1 cellular context compared by ENCODE assay signal in genomic region chr6:154951400-154952200, GRCh38.
TF ChIP-seq lines count a peak whose summit lies in the region.

No MANE protein-coding gene starts in this region.

TF ChIP-seq in K562, 482 proteins besides CTCF, POLR2A, EP300 and RAD21 (continued from another document and continues in another):
- TF ChIP-seq ETV6 (IDR thresholded peaks at IDR 0.05; ENCODE audit: borderline replicate concordance in 1 of 2, low read depth in 2 of 2, low read length in 1 of 2) = peak in 1 of 2 experiments; percentile 45; a peak in 1 of 4 replicates
- no peak for TF ChIP-seq ETV6 (CRISPR knock-in tag; IDR thresholded peaks at IDR 0.05; ENCODE audit: borderline replicate concordance)
- peak; percentile 78 for TF ChIP-seq DPF2 (IDR thresholded peaks at IDR 0.05)
- TF ChIP-seq PRDM10 (IDR thresholded peaks at IDR 0.05; ENCODE audit: partially characterized antibody) = no peak
- TF ChIP-seq SRSF1 (IDR thresholded peaks at IDR 0.05; ENCODE audit: low read depth, low read length) = no peak
- no peak for TF ChIP-seq MCM3 (IDR thresholded peaks at IDR 0.05)
- 0 out of 2 replicates have a peak, but pooled peaks have one; percentile 50 for TF ChIP-seq SMARCA4 (IDR thresholded peaks at IDR 0.05)
- peak; percentile 82 for TF ChIP-seq SPI1 (IDR thresholded peaks at IDR 0.05; ENCODE audit: borderline replicate concordance, low read depth, low read length)
- TF ChIP-seq, protein P1, sequence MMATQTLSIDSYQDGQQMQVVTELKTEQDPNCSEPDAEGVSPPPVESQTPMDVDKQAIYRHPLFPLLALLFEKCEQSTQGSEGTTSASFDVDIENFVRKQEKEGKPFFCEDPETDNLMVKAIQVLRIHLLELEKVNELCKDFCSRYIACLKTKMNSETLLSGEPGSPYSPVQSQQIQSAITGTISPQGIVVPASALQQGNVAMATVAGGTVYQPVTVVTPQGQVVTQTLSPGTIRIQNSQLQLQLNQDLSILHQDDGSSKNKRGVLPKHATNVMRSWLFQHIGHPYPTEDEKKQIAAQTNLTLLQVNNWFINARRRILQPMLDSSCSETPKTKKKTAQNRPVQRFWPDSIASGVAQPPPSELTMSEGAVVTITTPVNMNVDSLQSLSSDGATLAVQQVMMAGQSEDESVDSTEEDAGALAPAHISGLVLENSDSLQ (IDR thresholded peaks at IDR 0.05) = 0 out of 2 replicates have a peak, but pooled peaks have one; percentile 6
- TF ChIP-seq, protein P2, sequence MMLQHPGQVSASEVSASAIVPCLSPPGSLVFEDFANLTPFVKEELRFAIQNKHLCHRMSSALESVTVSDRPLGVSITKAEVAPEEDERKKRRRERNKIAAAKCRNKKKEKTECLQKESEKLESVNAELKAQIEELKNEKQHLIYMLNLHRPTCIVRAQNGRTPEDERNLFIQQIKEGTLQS (IDR thresholded peaks at IDR 0.05) = peak; percentile 66
- TF ChIP-seq, protein P2 (CRISPR knock-in tag; conservative IDR thresholded peaks at IDR 0.05) = no peak
- peak; percentile 68; the same call in 1 of the 2 replicates for TF ChIP-seq CTBP1 (IDR thresholded peaks at IDR 0.05; ENCODE audit: borderline replicate concordance)
- TF ChIP-seq GABPA (tag; conservative IDR thresholded peaks at IDR 0.05; ENCODE audit: low read depth) = peak; percentile 53
- TF ChIP-seq MECOM (CRISPR knock-in tag; IDR thresholded peaks at IDR 0.05) = no peak
- no peak for TF ChIP-seq BRF1 (IDR thresholded peaks at IDR 0.05; ENCODE audit: borderline replicate concordance, extremely low read depth, insufficient read length)
- TF ChIP-seq, protein P3, sequence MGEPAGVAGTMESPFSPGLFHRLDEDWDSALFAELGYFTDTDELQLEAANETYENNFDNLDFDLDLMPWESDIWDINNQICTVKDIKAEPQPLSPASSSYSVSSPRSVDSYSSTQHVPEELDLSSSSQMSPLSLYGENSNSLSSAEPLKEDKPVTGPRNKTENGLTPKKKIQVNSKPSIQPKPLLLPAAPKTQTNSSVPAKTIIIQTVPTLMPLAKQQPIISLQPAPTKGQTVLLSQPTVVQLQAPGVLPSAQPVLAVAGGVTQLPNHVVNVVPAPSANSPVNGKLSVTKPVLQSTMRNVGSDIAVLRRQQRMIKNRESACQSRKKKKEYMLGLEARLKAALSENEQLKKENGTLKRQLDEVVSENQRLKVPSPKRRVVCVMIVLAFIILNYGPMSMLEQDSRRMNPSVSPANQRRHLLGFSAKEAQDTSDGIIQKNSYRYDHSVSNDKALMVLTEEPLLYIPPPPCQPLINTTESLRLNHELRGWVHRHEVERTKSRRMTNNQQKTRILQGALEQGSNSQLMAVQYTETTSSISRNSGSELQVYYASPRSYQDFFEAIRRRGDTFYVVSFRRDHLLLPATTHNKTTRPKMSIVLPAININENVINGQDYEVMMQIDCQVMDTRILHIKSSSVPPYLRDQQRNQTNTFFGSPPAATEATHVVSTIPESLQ (CRISPR knock-in tag; IDR thresholded peaks at IDR 0.05) = no peak
- no peak for TF ChIP-seq GTF2B (IDR thresholded peaks at IDR 0.05; ENCODE audit: extremely low read depth, insufficient read length)
- peak; percentile 60 for TF ChIP-seq RBBP5 (IDR thresholded peaks at IDR 0.05; ENCODE audit: borderline replicate concordance, insufficient read depth, low read length, poor library complexity, severe bottlenecking)
- peak; percentile 66; the same call in 1 of the 2 replicates for TF ChIP-seq ZNF316 (IDR thresholded peaks at IDR 0.05)
- TF ChIP-seq REST (CRISPR knock-in tag; IDR thresholded peaks at IDR 0.05; ENCODE audit: low read depth) = no peak
- TF ChIP-seq, protein P4, sequence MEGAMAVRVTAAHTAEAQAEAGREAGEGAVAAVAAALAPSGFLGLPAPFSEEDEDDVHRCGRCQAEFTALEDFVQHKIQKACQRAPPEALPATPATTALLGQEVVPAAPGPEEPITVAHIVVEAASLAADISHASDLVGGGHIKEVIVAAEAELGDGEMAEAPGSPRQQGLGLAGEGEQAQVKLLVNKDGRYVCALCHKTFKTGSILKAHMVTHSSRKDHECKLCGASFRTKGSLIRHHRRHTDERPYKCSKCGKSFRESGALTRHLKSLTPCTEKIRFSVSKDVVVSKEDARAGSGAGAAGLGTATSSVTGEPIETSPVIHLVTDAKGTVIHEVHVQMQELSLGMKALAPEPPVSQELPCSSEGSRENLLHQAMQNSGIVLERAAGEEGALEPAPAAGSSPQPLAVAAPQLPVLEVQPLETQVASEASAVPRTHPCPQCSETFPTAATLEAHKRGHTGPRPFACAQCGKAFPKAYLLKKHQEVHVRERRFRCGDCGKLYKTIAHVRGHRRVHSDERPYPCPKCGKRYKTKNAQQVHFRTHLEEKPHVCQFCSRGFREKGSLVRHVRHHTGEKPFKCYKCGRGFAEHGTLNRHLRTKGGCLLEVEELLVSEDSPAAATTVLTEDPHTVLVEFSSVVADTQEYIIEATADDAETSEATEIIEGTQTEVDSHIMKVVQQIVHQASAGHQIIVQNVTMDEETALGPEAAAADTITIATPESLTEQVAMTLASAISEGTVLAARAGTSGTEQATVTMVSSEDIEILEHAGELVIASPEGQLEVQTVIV (CRISPR knock-in tag; IDR thresholded peaks at IDR 0.05; ENCODE audit: borderline replicate concordance) = no peak
- peak; percentile 62; the same call in 1 of the 2 replicates for TF ChIP-seq HDAC2 (IDR thresholded peaks at IDR 0.05)
- peak; percentile 22; the same call in 1 of the 2 replicates for TF ChIP-seq TFAP4 (CRISPR knock-in tag; IDR thresholded peaks at IDR 0.05; ENCODE audit: borderline replicate concordance)
- TF ChIP-seq, protein P5, sequence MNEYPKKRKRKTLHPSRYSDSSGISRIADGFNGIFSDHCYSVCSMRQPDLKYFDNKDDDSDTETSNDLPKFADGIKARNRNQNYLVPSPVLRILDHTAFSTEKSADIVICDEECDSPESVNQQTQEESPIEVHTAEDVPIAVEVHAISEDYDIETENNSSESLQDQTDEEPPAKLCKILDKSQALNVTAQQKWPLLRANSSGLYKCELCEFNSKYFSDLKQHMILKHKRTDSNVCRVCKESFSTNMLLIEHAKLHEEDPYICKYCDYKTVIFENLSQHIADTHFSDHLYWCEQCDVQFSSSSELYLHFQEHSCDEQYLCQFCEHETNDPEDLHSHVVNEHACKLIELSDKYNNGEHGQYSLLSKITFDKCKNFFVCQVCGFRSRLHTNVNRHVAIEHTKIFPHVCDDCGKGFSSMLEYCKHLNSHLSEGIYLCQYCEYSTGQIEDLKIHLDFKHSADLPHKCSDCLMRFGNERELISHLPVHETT (CRISPR knock-in tag; conservative IDR thresholded peaks at IDR 0.05 in 1 of 2, IDR thresholded peaks at IDR 0.05 in 1 of 2) = 0 out of 4 replicates have a peak, but pooled peaks of 1 of the 2 experiments have one; percentile 24
- no peak for TF ChIP-seq ZNF347 (CRISPR knock-in tag; IDR thresholded peaks at IDR 0.05; ENCODE audit: low read depth)
- no peak for TF ChIP-seq ETV5 (CRISPR knock-in tag; IDR thresholded peaks at IDR 0.05; ENCODE audit: low read depth)
- no peak for TF ChIP-seq ZNF707 (CRISPR knock-in tag; conservative IDR thresholded peaks at IDR 0.05)
- TF ChIP-seq E2F6 (IDR thresholded peaks at IDR 0.05; ENCODE audit: borderline replicate concordance in 1 of 2, extremely low read depth in 1 of 2, insufficient read depth in 1 of 2, insufficient read length in 1 of 2, low read depth in 1 of 2, low read length in 1 of 2, poor library complexity in 1 of 2, severe bottlenecking in 1 of 2) = no peak
- TF ChIP-seq, protein P6, sequence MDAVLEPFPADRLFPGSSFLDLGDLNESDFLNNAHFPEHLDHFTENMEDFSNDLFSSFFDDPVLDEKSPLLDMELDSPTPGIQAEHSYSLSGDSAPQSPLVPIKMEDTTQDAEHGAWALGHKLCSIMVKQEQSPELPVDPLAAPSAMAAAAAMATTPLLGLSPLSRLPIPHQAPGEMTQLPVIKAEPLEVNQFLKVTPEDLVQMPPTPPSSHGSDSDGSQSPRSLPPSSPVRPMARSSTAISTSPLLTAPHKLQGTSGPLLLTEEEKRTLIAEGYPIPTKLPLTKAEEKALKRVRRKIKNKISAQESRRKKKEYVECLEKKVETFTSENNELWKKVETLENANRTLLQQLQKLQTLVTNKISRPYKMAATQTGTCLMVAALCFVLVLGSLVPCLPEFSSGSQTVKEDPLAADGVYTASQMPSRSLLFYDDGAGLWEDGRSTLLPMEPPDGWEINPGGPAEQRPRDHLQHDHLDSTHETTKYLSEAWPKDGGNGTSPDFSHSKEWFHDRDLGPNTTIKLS (IDR thresholded peaks at IDR 0.05; ENCODE audit: borderline replicate concordance, low read depth) = no peak
